ENCODE assay signal across 18 cellular contexts in genomic region chr15:88179562-88179961, GRCh38.
A peak's percentile ranks its signal among the peaks of the same experiment; 100 is the strongest.
DNase-seq lines count a peak whose midpoint lies in the region; ATAC-seq, FAIRE-seq and TF ChIP-seq lines count a peak whose summit lies in the region.
"Had no signal": no experiment of that assay in that cellular context is flagged by ENCODE, and none has a peak within 500 bp of the region (broad histone marks: within the 10 kb centered on the region; RNA-seq: fewer than 3 reads in every experiment).

No MANE protein-coding gene starts in this region.

- DNase-seq in NOMO-1 treated with DMSO at 0.1 percent for 48 hours (lab: John Stamatoyannopoulos, UW; ENCODE audit: unreplicated experiment), result peak; percentile 13
- DNase-seq in NOMO-1 treated with dmso at 0.1 percent for 144 hours (lab: John Stamatoyannopoulos, UW; ENCODE audit: unreplicated experiment), result no peak
- no peak for DNase-seq in naive B cell
- no peak for DNase-seq in CD4-positive, alpha-beta T cell
- DNase-seq in RCC 7860 (ENCODE audit: low spot score), result no peak
- DNase-seq in GF-D8 (lab: John Stamatoyannopoulos, UW), result no peak
- DNase-seq: activated CD4-positive, alpha-beta T cell treated with anti-CD3 and anti-CD28 coated beads for 1 hour; activated effector memory CD4-positive, alpha-beta T cell treated with Interleukin-2 at 50 U/mL for 16 hours; DMS79 treated with DMSO at 0.1 percent for 48 hours; KG1; left ventricle myocardium superior; stimulated activated CD4-positive, alpha-beta T cell treated with anti-CD3 and anti-CD28 coated beads, Interleukin-2, amount 100 ng/mL, for 24 hours; substantia nigra had no signal

- no peaks in the 10 kb centered on the region for H3K9me3 ChIP-seq in CD4-positive, alpha-beta T cell (ENCODE audit: control insufficient read depth, low read length)
- H3K9me3 ChIP-seq: SJSA1 had no signal

- no peak for TF ChIP-seq CTCF in CD4-positive, alpha-beta T cell (IDR thresholded peaks at IDR 0.05)

- peaks cover 0 to 25% (median 23%) of the 10 kb centered on the region in 3 donors for H3K27me3 Mint-ChIP-seq in naive B cell
- no peaks in the 10 kb centered on the region for H3K27me3 Mint-ChIP-seq in CD4-positive, alpha-beta T cell

- no peak for FAIRE-seq in RCC 7860 (lab: Jason Lieb, UNC)
- FAIRE-seq: A204.1, H54 had no signal

- peak overlapping the region in 5 of 6 donors; percentile 8 to 71 (median 19) for H3K27ac Mint-ChIP-seq in naive B cell
- H3K27ac Mint-ChIP-seq in CD4-positive, alpha-beta T cell, result no peak overlapping the region

- H3K9me3 Mint-ChIP-seq in naive B cell, result no peaks in the 10 kb centered on the region
- no peaks in the 10 kb centered on the region for H3K9me3 Mint-ChIP-seq in CD4-positive, alpha-beta T cell

- H3K4me3 Mint-ChIP-seq in naive B cell, result no peak overlapping the region
- H3K4me3 Mint-ChIP-seq in CD4-positive, alpha-beta T cell, result no peak overlapping the region

- intact Hi-C loops in CD4-positive, alpha-beta T cell (cut with DNase I, micrococcal nuclease), result no loop called here

- CTCF ChIA-PET in CD4-positive, alpha-beta T cell (lab: Charles Lee), result no interaction called here

- peaks cover under 1% of the 10 kb centered on the region for H3K27me3 ChIP-seq in CD4-positive, alpha-beta T cell (ENCODE audit: control insufficient read depth, insufficient read depth, low read length)
- H3K27me3 ChIP-seq: SJSA1 had no signal

- H3K36me3 Mint-ChIP-seq in naive B cell, result no peaks in the 10 kb centered on the region
- H3K36me3 Mint-ChIP-seq in CD4-positive, alpha-beta T cell (ENCODE audit: low read depth), result no peaks in the 10 kb centered on the region

- H3K27ac ChIP-seq in CD4-positive, alpha-beta T cell (ENCODE audit: low read depth, low read length), result no peak overlapping the region
- H3K27ac ChIP-seq: SJSA1 had no signal

- POLR2A ChIA-PET in CD4-positive, alpha-beta T cell (lab: Charles Lee), result no interaction called here

- ATAC-seq in GM21529 (IDR thresholded peaks at IDR 0.05; ENCODE audit: unreplicated experiment) (peak; percentile 93), HG03135 (IDR thresholded peaks at IDR 0.05; ENCODE audit: unreplicated experiment) (peak; percentile 85), naive B cell (ENCODE audit: low read depth in 2 of 2) (peak; percentile 54 to 59)
- no peak for ATAC-seq in CD4-positive, alpha-beta T cell (ENCODE audit: poor library complexity)
- ATAC-seq: left ventricle myocardium superior had no signal

- H3K4me1 Mint-ChIP-seq in naive B cell, result peaks cover 16 to 18% (median 18%) of the 10 kb centered on the region in 3 donors
- H3K4me1 Mint-ChIP-seq in CD4-positive, alpha-beta T cell (ENCODE audit: low read depth), result no peaks in the 10 kb centered on the region
